17 cellular contexts compared by ENCODE assay signal in the genomic region with DNA sequence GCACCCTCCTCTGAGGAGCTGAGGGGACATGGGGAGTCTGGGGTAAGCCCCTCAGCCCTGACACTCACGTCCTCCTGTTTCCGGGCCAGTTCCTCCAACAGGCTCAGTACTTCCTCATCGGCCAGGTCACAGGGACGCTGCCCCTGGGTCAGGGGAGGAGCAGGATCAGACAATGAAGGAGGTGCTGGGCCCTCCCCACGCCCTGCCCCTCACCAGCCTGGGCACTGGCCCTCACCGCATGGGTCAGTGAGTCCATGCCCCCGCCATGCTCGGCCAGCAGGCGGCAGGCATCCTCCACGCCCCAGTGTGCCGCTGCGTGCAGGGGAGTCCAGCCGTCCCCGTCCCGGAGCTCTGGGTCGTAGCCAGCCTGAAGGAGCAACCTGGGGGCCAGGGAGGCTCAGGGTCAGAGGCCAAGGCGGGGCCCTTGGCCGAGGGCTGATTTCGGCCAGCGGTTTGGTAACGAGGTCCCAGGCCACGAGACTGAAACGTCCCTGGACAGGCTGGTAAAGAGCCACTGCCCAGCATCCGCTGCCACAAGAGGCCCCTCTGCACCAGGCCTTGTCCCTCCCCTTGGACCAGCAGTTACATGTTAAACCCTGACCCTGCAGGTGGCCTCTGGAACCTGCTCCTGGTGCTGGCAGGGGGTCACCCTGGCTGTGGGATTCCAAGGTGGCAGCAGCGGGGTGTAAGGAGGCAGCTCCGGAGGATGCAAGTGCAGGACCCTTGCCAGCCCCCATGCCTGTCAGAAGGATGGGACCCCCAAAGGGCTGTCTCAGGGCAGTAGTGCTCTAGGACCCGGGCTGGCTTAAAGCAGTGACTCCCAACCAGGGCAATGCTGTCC. TPM values are rescaled to one million over a fixed set of nuclear protein-coding genes. Genes with fewer than 3 reads are reported as not detected.
DNase-seq lines count a peak whose midpoint lies in the region; ATAC-seq and TF ChIP-seq lines count a peak whose summit lies in the region.
"Had no signal": no experiment of that assay in that cellular context is flagged by ENCODE, and none has a peak within 500 bp of the region (broad histone marks: within the 10 kb centered on the region; RNA-seq: fewer than 3 reads in every experiment).

No MANE protein-coding gene starts in this region.

- H3K79me2 ChIP-seq in OCI-LY7 (ENCODE audit: insufficient read depth, low read depth, low read length) (peaks cover 3% of the 10 kb centered on the region; the same call in 1 of the 2 replicates), neural progenitor cell (ENCODE audit: low read depth) (no peaks in the 10 kb centered on the region)

- no peak overlapping the region for H3K4me3 Mint-ChIP-seq in neural progenitor cell
- H3K4me3 Mint-ChIP-seq in activated T-cell treated with anti-CD3 and anti-CD28 coated beads, Interleukin-2, amount 50 U/mL, for 4 hours: no peak overlapping the region

- no peak overlapping the region for H2AFZ ChIP-seq in OCI-LY7 (ENCODE audit: low read length)
- H2AFZ ChIP-seq in neural progenitor cell (replicated peaks): no peak overlapping the region

- H3K9me3 ChIP-seq in OCI-LY7 (ENCODE audit: low read length): no peaks in the 10 kb centered on the region
- H3K9me3 ChIP-seq in neural progenitor cell (ENCODE audit: low read depth): no peaks in the 10 kb centered on the region
- H3K9me3 ChIP-seq: mucosa of descending colon, SK-N-SH had no signal

- H3F3A ChIP-seq in neural progenitor cell (ENCODE audit: low read depth): peaks cover 7% of the 10 kb centered on the region

- H3K4me2 ChIP-seq in OCI-LY7 (ENCODE audit: low read length) (no peak overlapping the region), neural progenitor cell (no peak overlapping the region)
- H3K4me2 ChIP-seq: SK-N-SH had no signal

- H3K36me3 ChIP-seq in OCI-LY7 (ENCODE audit: insufficient read depth, low read length): peaks cover 78% of the 10 kb centered on the region
- peaks cover 5% of the 10 kb centered on the region for H3K36me3 ChIP-seq in neural progenitor cell

- DNase-seq in CD1c-positive myeloid dendritic cell (ENCODE audit: extremely low spot score): peak; percentile 66
- no peak for DNase-seq in OCI-LY7 (ENCODE audit: low spot score)
- DNase-seq in neural progenitor cell (ENCODE audit: low spot score): no peak
- DNase-seq in activated T-cell treated with anti-CD3 and anti-CD28 coated beads, Interleukin-2, amount 50 U/mL, for 4 hours: no peak
- DNase-seq in activated CD4-positive, alpha-beta T cell treated with anti-CD3 and anti-CD28 coated beads, Interleukin-2, amount 50 U/mL, for 1 hour: no peak
- no peak for DNase-seq in activated T-cell treated with anti-CD3 and anti-CD28 coated beads, Interleukin-2, amount 50 U/mL, for 48 hours
- DNase-seq: DMS79; NCI-H187 treated with DMSO at 0.1 percent for 48 hours; SK-N-SH; stimulated activated CD8-positive, alpha-beta memory T cell treated with anti-CD3 and anti-CD28 coated beads, Interleukin-4, amount 100 ng/mL, for 48 hours; trophoblast cell had no signal

- H3K27ac ChIP-seq in OCI-LY7 (ENCODE audit: low read depth, low read length, poor library complexity, severe bottlenecking) (no peak overlapping the region), neural progenitor cell (no peak overlapping the region)

- peaks cover 2% of the 10 kb centered on the region for H3K27me3 Mint-ChIP-seq in neural progenitor cell (ENCODE audit: insufficient read depth, low read depth)
- no peaks in the 10 kb centered on the region for H3K27me3 Mint-ChIP-seq in activated T-cell treated with anti-CD3 and anti-CD28 coated beads, Interleukin-2, amount 50 U/mL, for 4 hours (ENCODE audit: low read depth)
- H3K27me3 Mint-ChIP-seq: progenitor cell of endocrine pancreas had no signal

- no peaks in the 10 kb centered on the region for H3K4me1 ChIP-seq in OCI-LY7 (ENCODE audit: insufficient read depth, low read length, poor library complexity, severe bottlenecking)
- no peaks in the 10 kb centered on the region for H3K4me1 ChIP-seq in neural progenitor cell

- no peaks in the 10 kb centered on the region for H3K9me2 ChIP-seq in OCI-LY7 (ENCODE audit: insufficient read depth, low read length)
- H3K9me2 ChIP-seq: SK-N-SH had no signal

- peak; percentile 23; the same call in 1 of the 2 replicates for TF ChIP-seq CTCF in OCI-LY7 (conservative IDR thresholded peaks at IDR 0.05; ENCODE audit: low read length)
- peak; percentile 27 for TF ChIP-seq CTCF in neural progenitor cell (IDR thresholded peaks at IDR 0.05)

- POLR2A ChIA-PET in OCI-LY7 (lab: Charles Lee): no interaction called here

- intact Hi-C loops in OCI-LY7 (cut with micrococcal nuclease; ENCODE audit: unreplicated experiment): no loop called here

- no peak overlapping the region for H3K27ac Mint-ChIP-seq in neural progenitor cell
- H3K27ac Mint-ChIP-seq: progenitor cell of endocrine pancreas had no signal

- H3K27me3 ChIP-seq in neural progenitor cell: no peaks in the 10 kb centered on the region

- H3K4me3 ChIP-seq in OCI-LY7 (ENCODE audit: low read depth, low read length, poor library complexity, severe bottlenecking) (no peak overlapping the region), neural progenitor cell (no peak overlapping the region)
- H3K4me3 ChIP-seq: coronary artery, mucosa of descending colon had no signal

- H3K9me3 Mint-ChIP-seq in neural progenitor cell: peaks cover 2% of the 10 kb centered on the region
- no peaks in the 10 kb centered on the region for H3K9me3 Mint-ChIP-seq in activated T-cell treated with anti-CD3 and anti-CD28 coated beads, Interleukin-2, amount 50 U/mL, for 4 hours

- H3K4me1 Mint-ChIP-seq in neural progenitor cell: peaks cover 18% of the 10 kb centered on the region
- H3K4me1 Mint-ChIP-seq in activated T-cell treated with anti-CD3 and anti-CD28 coated beads, Interleukin-2, amount 50 U/mL, for 4 hours (ENCODE audit: low read depth): no peaks in the 10 kb centered on the region

- H3K9ac ChIP-seq in neural progenitor cell: no peak overlapping the region
- H3K9ac ChIP-seq: SK-N-SH had no signal

- ATAC-seq in esophagus mucosa (peak; percentile 12), HG03039 (IDR thresholded peaks at IDR 0.05; ENCODE audit: unreplicated experiment) (no peak)
- no peak for ATAC-seq in activated T-cell treated with anti-CD3 and anti-CD28 coated beads, Interleukin-2, amount 50 U/mL, for 4 hours
- ATAC-seq: activated CD4-positive, CD25-positive, alpha-beta regulatory T cell treated with anti-CD3 and anti-CD28 coated beads, Interleukin-2, amount 50 U/mL, for 24 hours had no signal

- CTCF ChIA-PET in OCI-LY7 (lab: Charles Lee; ENCODE audit: unreplicated experiment): no interaction called here

- BruUV-seq in OCI-LY7 (replicated peaks; lab: Mats Ljungman, UMichigan): no TSS peak

- H4K20me1 ChIP-seq in OCI-LY7 (ENCODE audit: insufficient read depth, low read length) (no peaks in the 10 kb centered on the region), neural progenitor cell (ENCODE audit: low read depth) (peaks cover 41% of the 10 kb centered on the region)

- H3K36me3 Mint-ChIP-seq in neural progenitor cell: peaks cover 17% of the 10 kb centered on the region
- H3K36me3 Mint-ChIP-seq in activated T-cell treated with anti-CD3 and anti-CD28 coated beads, Interleukin-2, amount 50 U/mL, for 4 hours (ENCODE audit: insufficient read depth): peaks cover 23% of the 10 kb centered on the region

RNA-seq across cellular contexts. Expression of a gene that starts 18.5 kb away (rescaled TPM):
- total RNA-seq in OCI-LY7 (2014; rRNA removed; shearing (Covaris generic)): 194 and 211 TPM in 2 replicates
- 177 and 186 TPM in 2 replicates for total RNA-seq in OCI-LY7 (2022)
- total RNA-seq in esophagus mucosa: 33.3 TPM
- total RNA-seq in neural progenitor cell (ENCODE audit: low replicate concordance): 21.8 and 62.7 TPM in 2 replicates
- 100 to 1,000 TPM in 2 of 3 donors, 10 to 100 TPM in 1; 95.6 to 105 (median 104) TPM for total RNA-seq in activated T-cell treated with anti-CD3 and anti-CD28 coated beads, Interleukin-2, amount 50 U/mL, for 4 hours

RNA-seq across cellular contexts. Expression of a gene that starts 23.3 kb away (rescaled TPM):
- 3.5 and 11.1 TPM in 2 replicates for total RNA-seq in OCI-LY7 (2014; rRNA removed; shearing (Covaris generic))
- 10.6 and 12.5 TPM in 2 replicates for total RNA-seq in OCI-LY7 (2022)
- 199 TPM for total RNA-seq in esophagus mucosa
- 7.0 and 17.5 TPM in 2 replicates for total RNA-seq in neural progenitor cell (ENCODE audit: low replicate concordance)
- 1 to 10 TPM in 1 of 3 donors, under 1 TPM in 2; 0.53 to 1.2 (median 0.87) TPM for total RNA-seq in activated T-cell treated with anti-CD3 and anti-CD28 coated beads, Interleukin-2, amount 50 U/mL, for 4 hours

RNA-seq across cellular contexts. Expression of a gene that starts 36.0 kb away (rescaled TPM):
- total RNA-seq in OCI-LY7 (2014; rRNA removed; shearing (Covaris generic)): 23.1 and 29.5 TPM in 2 replicates
- total RNA-seq in OCI-LY7 (2022) (17.8 and 19.5 TPM in 2 replicates), esophagus mucosa (33.7 TPM), neural progenitor cell (ENCODE audit: low replicate concordance) (9.0 and 9.4 TPM in 2 replicates)
- total RNA-seq in activated T-cell treated with anti-CD3 and anti-CD28 coated beads, Interleukin-2, amount 50 U/mL, for 4 hours: 10 to 100 TPM; 19.2 to 40.7 (median 19.5) TPM

RNA-seq across cellular contexts. Expression of a gene that starts 50.1 kb away (rescaled TPM):
- 17.6 and 21.9 TPM in 2 replicates for total RNA-seq in OCI-LY7 (2014; rRNA removed; shearing (Covaris generic))
- total RNA-seq in OCI-LY7 (2022) (11.2 and 11.6 TPM in 2 replicates), esophagus mucosa (9.4 TPM), neural progenitor cell (ENCODE audit: low replicate concordance) (74.1 and 121 TPM in 2 replicates)
- total RNA-seq in activated T-cell treated with anti-CD3 and anti-CD28 coated beads, Interleukin-2, amount 50 U/mL, for 4 hours: not detected

RNA-seq across cellular contexts. Expression of a gene that starts 58.6 kb away (rescaled TPM):
- total RNA-seq in OCI-LY7 (2014; rRNA removed; shearing (Covaris generic)): 2.6 TPM in 1 of 2 replicates, not detected in the other
- total RNA-seq in OCI-LY7 (2022) (not detected in 2 replicates), esophagus mucosa (not detected), neural progenitor cell (ENCODE audit: low replicate concordance) (22.2 and 41.0 TPM in 2 replicates)
- not detected for total RNA-seq in activated T-cell treated with anti-CD3 and anti-CD28 coated beads, Interleukin-2, amount 50 U/mL, for 4 hours

Comparison
In these comparisons a context has a peak if more than half of its experiments do, and no peak if none do; other contexts are left out.
1. RNA of a gene that starts 23.3 kb away (total RNA-seq): 199 TPM in esophagus mucosa (single experiment); 3.5 to 12.5 TPM in OCI-LY7, 7.0 to 17.5 TPM in neural progenitor cell and 0.53 to 1.2 TPM in activated T-cell treated with anti-CD3 and anti-CD28 coated beads, Interleukin-2, amount 50 U/mL, for 4 hours; every median in the first group is over 10 times any median in the second.